ENCODE assay signal across 20 cellular contexts in genomic region chr2:28991021-28991420, GRCh38. TPM values are rescaled to one million over a fixed set of nuclear protein-coding genes. Genes with fewer than 3 reads are reported as not detected.
DNase-seq lines count a peak whose midpoint lies in the region; ATAC-seq and TF ChIP-seq lines count a peak whose summit lies in the region.
"Had no signal": no experiment of that assay in that cellular context is flagged by ENCODE, and none has a peak within 500 bp of the region (broad histone marks: within the 10 kb centered on the region; RNA-seq: fewer than 3 reads in every experiment).

No MANE protein-coding gene starts in this region.

- H3K18ac ChIP-seq in IMR-90 (ENCODE audit: low read depth, low read length), result peak overlapping the region; percentile 76; the same call in 1 of the 2 replicates

- peak overlapping the region; percentile 6 for H2BK5ac ChIP-seq in IMR-90 (ENCODE audit: low read depth, low read length, poor library complexity, severe bottlenecking)

- BruUV-seq in IMR-90 (replicated peaks; lab: Mats Ljungman, UMichigan), result no TSS peak

- peak overlapping the region; percentile 71 for H2BK120ac ChIP-seq in IMR-90 (ENCODE audit: low read depth, low read length)

- H3K9me1 ChIP-seq in IMR-90 (ENCODE audit: insufficient read depth, low read length), result peaks cover 6% of the 10 kb centered on the region; the same call in 1 of the 2 replicates

- H3K4me3 ChIP-seq in IMR-90 (ENCODE audit: insufficient read depth, low read depth, low read length) (no peak overlapping the region), left lung (no peak overlapping the region), thyroid gland (replicated peaks in 1 of 3) (no peak overlapping the region), SK-N-SH (ENCODE audit: low read depth in 2 of 2, low read length in 1 of 2) (no peak overlapping the region)
- H3K4me3 ChIP-seq: skin epidermis, vagina had no signal

- peak overlapping the region; percentile 1 to 28; a peak in 2 of 4 replicates for H4K8ac ChIP-seq in IMR-90 (ENCODE audit: low read depth in 2 of 2, low read length in 2 of 2)

- TF ChIP-seq RAD21 in IMR-90 (IDR thresholded peaks at IDR 0.05; ENCODE audit: low read length) (no peak), SK-N-SH (IDR thresholded peaks at IDR 0.05; ENCODE audit: low read length) (no peak)

- in situ Hi-C loops in IMR-90 (cut with MboI; ENCODE audit: low sequenced_read_pairs), result no loop called here

- peak overlapping the region; percentile 1; the same call in 1 of the 2 replicates for H2AK5ac ChIP-seq in IMR-90 (ENCODE audit: low read depth, low read length)

- H3K4me1 ChIP-seq in IMR-90 (ENCODE audit: control insufficient read depth, insufficient read depth, low read length) (peaks cover 18% of the 10 kb centered on the region), left lung (peaks cover 0 to 4% of the 10 kb centered on the region in 2 donors), thyroid gland (peaks cover 8 to 21% of the 10 kb centered on the region in 2 donors), SK-N-SH (ENCODE audit: control insufficient read depth in 1 of 2, insufficient read depth in 2 of 2, low read depth in 1 of 2, low read length in 1 of 2) (peaks cover 0 to 18% of the 10 kb centered on the region in 2 experiments; a peak in 1 of 4 replicates)

- H3K9me2 ChIP-seq in SK-N-SH, result no peaks in the 10 kb centered on the region

- peak overlapping the region; percentile 2; the same call in 1 of the 2 replicates for H3K4me2 ChIP-seq in IMR-90 (ENCODE audit: low read depth, low read length)
- no peak overlapping the region for H3K4me2 ChIP-seq in SK-N-SH

- H3K27me3 ChIP-seq in IMR-90 (ENCODE audit: control insufficient read depth, insufficient read depth, low read length) (peaks cover 2% of the 10 kb centered on the region), left lung (no peaks in the 10 kb centered on the region), thyroid gland (no peaks in the 10 kb centered on the region), SK-N-SH (ENCODE audit: insufficient read depth) (no peaks in the 10 kb centered on the region; the same call in 1 of the 2 replicates)
- H3K27me3 ChIP-seq: neutrophil, vagina had no signal

- H3K36me3 Mint-ChIP-seq in stimulated activated naive B cell treated with anti-CD40 and anti-IgM and Interleukin-4, amounts not matched to agents 10 μg/mL and 1 μg/mL and 100 μg/mL, for 72 hours, result no peaks in the 10 kb centered on the region
- H3K36me3 Mint-ChIP-seq: activated naive CD8-positive, alpha-beta T cell; CD4-positive, alpha-beta memory T cell had no signal

- TF ChIP-seq POLR2A in IMR-90 (IDR thresholded peaks at IDR 0.05; ENCODE audit: low read depth, low read length) (no peak), thyroid gland (IDR thresholded peaks at IDR 0.05) (no peak)

- H3K14ac ChIP-seq in IMR-90 (replicated peaks; ENCODE audit: low read depth, low read length), result no peak overlapping the region

- no peak overlapping the region for H3K27ac Mint-ChIP-seq in stimulated activated naive B cell treated with anti-CD40 and anti-IgM and Interleukin-4, amounts not matched to agents 10 μg/mL and 1 μg/mL and 100 μg/mL, for 72 hours
- H3K27ac Mint-ChIP-seq: activated naive CD8-positive, alpha-beta T cell; T-helper 2 cell treated with Interferon-gamma antibody and Interleukin-4, amounts not matched to agents 5 μg/mL and 100 μg/mL, for 36 hours had no signal

- H4K91ac ChIP-seq in IMR-90 (ENCODE audit: insufficient read depth, low read depth, low read length), result peak overlapping the region; percentile 41; the same call in 1 of the 2 replicates

- dilution Hi-C loops in IMR-90 (cut with HindIII; ENCODE audit: low sequenced_read_pairs, unreplicated experiment), result no loop called here

- H3K4me1 Mint-ChIP-seq in stimulated activated naive B cell treated with anti-CD40 and anti-IgM and Interleukin-4, amounts not matched to agents 10 μg/mL and 1 μg/mL and 100 μg/mL, for 72 hours, result no peaks in the 10 kb centered on the region
- H3K4me1 Mint-ChIP-seq: CD4-positive, alpha-beta memory T cell had no signal

- H3K9me3 Mint-ChIP-seq in stimulated activated naive B cell treated with anti-CD40 and anti-IgM and Interleukin-4, amounts not matched to agents 10 μg/mL and 1 μg/mL and 100 μg/mL, for 72 hours, result no peaks in the 10 kb centered on the region
- H3K9me3 Mint-ChIP-seq: CD4-positive, alpha-beta memory T cell; T-helper 2 cell treated with Interferon-gamma antibody and Interleukin-4, amounts not matched to agents 5 μg/mL and 100 μg/mL, for 36 hours had no signal

- no peaks in the 10 kb centered on the region for H4K20me1 ChIP-seq in IMR-90 (ENCODE audit: insufficient read depth, low read length)
- H4K20me1 ChIP-seq in SK-N-SH (ENCODE audit: insufficient read depth), result no peaks in the 10 kb centered on the region

- peak; percentile 85 for ATAC-seq in IMR-90 (ENCODE audit: low read depth)
- ATAC-seq in left lung, result peak; percentile 18
- no peak for ATAC-seq in stimulated activated naive B cell treated with anti-CD40 and anti-IgM and Interleukin-4, amounts not matched to agents 10 μg/mL and 1 μg/mL and 100 μg/mL, for 72 hours (replicated peaks)
- no peak for ATAC-seq in GM19324 (IDR thresholded peaks at IDR 0.05; ENCODE audit: low FRiP score, unreplicated experiment)
- ATAC-seq: HCT116 had no signal

- no peak overlapping the region for H2AK9ac ChIP-seq in IMR-90 (replicated peaks; ENCODE audit: low read depth, low read length, poor library complexity)

- H2AFZ ChIP-seq in IMR-90 (replicated peaks; ENCODE audit: low read length, poor library complexity), result peak overlapping the region; percentile 60
- H2AFZ ChIP-seq in SK-N-SH (ENCODE audit: low read depth), result no peak overlapping the region

- POLR2A ChIA-PET in IMR-90 (lab: Charles Lee; ENCODE audit: unreplicated experiment) (no interaction called here), SK-N-SH (lab: Yijun Ruan, JAX) (no interaction called here)

- H3K79me2 ChIP-seq in SK-N-SH (ENCODE audit: insufficient read depth), result no peaks in the 10 kb centered on the region

- TF ChIP-seq EP300 in SK-N-SH (IDR thresholded peaks at IDR 0.05; ENCODE audit: borderline replicate concordance in 1 of 2, low read depth in 1 of 2, low read length in 1 of 2), result no peak

- no peak overlapping the region for H3K56ac ChIP-seq in IMR-90 (ENCODE audit: extremely low read depth, insufficient read depth, low read length)

- no peak overlapping the region for H2BK15ac ChIP-seq in IMR-90 (ENCODE audit: low read depth, low read length)

- H3K23ac ChIP-seq in IMR-90 (ENCODE audit: low read depth, low read length), result peak overlapping the region; percentile 8; the same call in 1 of the 2 replicates

- peak overlapping the region; percentile 21; the same call in 1 of the 2 replicates for H4K5ac ChIP-seq in IMR-90 (ENCODE audit: low read depth, low read length)

- H3F3A ChIP-seq in SK-N-SH (replicated peaks; ENCODE audit: insufficient read depth), result no peaks in the 10 kb centered on the region

- no peaks in the 10 kb centered on the region for H3K36me3 ChIP-seq in IMR-90 (ENCODE audit: control insufficient read depth, insufficient read depth, low read length)
- H3K36me3 ChIP-seq in left lung, result no peaks in the 10 kb centered on the region
- no peaks in the 10 kb centered on the region for H3K36me3 ChIP-seq in thyroid gland
- H3K36me3 ChIP-seq in SK-N-SH (replicated peaks in 1 of 2; ENCODE audit: control insufficient read depth in 1 of 2, insufficient read depth in 2 of 2, low read length in 1 of 2), result no peaks in the 10 kb centered on the region
- H3K36me3 ChIP-seq: neutrophil, vagina had no signal

- peak overlapping the region; percentile 68 for H3K4ac ChIP-seq in IMR-90 (ENCODE audit: low read depth, low read length)

- H3K27me3 Mint-ChIP-seq in stimulated activated naive B cell treated with anti-CD40 and anti-IgM and Interleukin-4, amounts not matched to agents 10 μg/mL and 1 μg/mL and 100 μg/mL, for 72 hours, result no peaks in the 10 kb centered on the region
- H3K27me3 Mint-ChIP-seq: activated naive CD8-positive, alpha-beta T cell; CD4-positive, alpha-beta memory T cell had no signal

- TF ChIP-seq CTCF in IMR-90 (conservative IDR thresholded peaks at IDR 0.05; ENCODE audit: low read depth, low read length), result no peak
- no peak for TF ChIP-seq CTCF in left lung (IDR thresholded peaks at IDR 0.05)
- no peak for TF ChIP-seq CTCF in thyroid gland (IDR thresholded peaks at IDR 0.05)
- TF ChIP-seq CTCF in SK-N-SH (IDR thresholded peaks at IDR 0.05), result no peak

- H3K9ac ChIP-seq in IMR-90 (ENCODE audit: low read depth, low read length), result no peak overlapping the region
- H3K9ac ChIP-seq in SK-N-SH, result no peak overlapping the region

- H3K4me3 Mint-ChIP-seq in stimulated activated naive B cell treated with anti-CD40 and anti-IgM and Interleukin-4, amounts not matched to agents 10 μg/mL and 1 μg/mL and 100 μg/mL, for 72 hours, result no peak overlapping the region
- H3K4me3 Mint-ChIP-seq: activated naive CD8-positive, alpha-beta T cell; CD4-positive, alpha-beta memory T cell; T-helper 2 cell treated with Interferon-gamma antibody and Interleukin-4, amounts not matched to agents 5 μg/mL and 100 μg/mL, for 36 hours had no signal

- CTCF ChIA-PET in IMR-90 (lab: Yijun Ruan, JAX) (no interaction called here), SK-N-SH (lab: Yijun Ruan, JAX) (no interaction called here)

- DNase-seq in IMR-90 (peak; percentile 78), dedifferentiated amniotic fluid mesenchymal stem cell (ENCODE audit: extremely low spot score) (peak; percentile 61), left lung (no peak), thyroid gland (peak; percentile 69), SK-N-SH (no peak)
- DNase-seq in stimulated activated naive B cell treated with anti-CD40 and anti-IgM and Interleukin-4, amounts not matched to agents 10 μg/mL and 1 μg/mL and 100 μg/mL, for 72 hours, result no peak
- DNase-seq: activated T-cell treated with anti-CD3 and anti-CD28 coated beads for 4 hours; CD4-positive, alpha-beta memory T cell; NCI-H1092; NCI-H2171 treated with DMSO at 0.1 percent for 48 hours; NK-92 treated with Interleukin-12 subunit alpha and Interleukin-12 subunit beta, amount 100 ng/mL, for 24 hours; SHP77; stimulated activated naive CD4-positive, alpha-beta T cell had no signal

- peak overlapping the region; percentile 46; the same call in 1 of the 2 replicates for H3K27ac ChIP-seq in IMR-90 (ENCODE audit: insufficient read depth, low read length)
- H3K27ac ChIP-seq in left lung, result no peak overlapping the region
- H3K27ac ChIP-seq in thyroid gland, result no peak overlapping the region
- no peak overlapping the region for H3K27ac ChIP-seq in SK-N-SH (ENCODE audit: low read depth in 2 of 2, low read length in 1 of 2)
- H3K27ac ChIP-seq: neutrophil, vagina had no signal

- H3K79me1 ChIP-seq in IMR-90 (ENCODE audit: low read depth in 1 of 2, low read length in 2 of 2), result no peaks in the 10 kb centered on the region

- no peaks in the 10 kb centered on the region for H3K9me3 ChIP-seq in IMR-90 (ENCODE audit: control insufficient read depth, insufficient read depth, low read length)
- H3K9me3 ChIP-seq in left lung, result no peaks in the 10 kb centered on the region
- H3K9me3 ChIP-seq in thyroid gland, result no peaks in the 10 kb centered on the region
- H3K9me3 ChIP-seq in SK-N-SH, result no peaks in the 10 kb centered on the region
- H3K9me3 ChIP-seq: neutrophil, vagina had no signal

- intact Hi-C loops in IMR-90 (cut with micrococcal nuclease), result no loop called here
- intact Hi-C loops in left lung (cut with DNase I), result no loop called here
- intact Hi-C loops in thyroid gland (cut with DNase I), result no loop called here

- peak overlapping the region; percentile 79; the same call in 1 of the 2 replicates for H2BK20ac ChIP-seq in IMR-90 (ENCODE audit: low read depth, low read length)

- WGBS in IMR-90 (ENCODE audit: extremely low coverage in 2 of 2, insufficient read length in 1 of 2), 2 experiments, result no CpG with 5 or more reads among the region's 4 CpGs
- 22 to 38% methylated on average over 3 to 4 of the region's 4 CpGs for WGBS in thyroid gland, 2 donors
- 58% methylated on average over 4 of the region's 4 CpGs for WGBS in SK-N-SH (ENCODE audit: low lambda C conversion rate)

RNA-seq across cellular contexts. Expression of gene TOGARAM2, which starts 9.9 kb away (rescaled TPM):
- total RNA-seq in IMR-90 (2012; rRNA removed) (under 0.01 and 0.28 TPM in 2 replicates), left lung (1 to 10 TPM; 1.5 to 7.3 TPM), thyroid gland (under 1 TPM; under 0.01 to 0.78 (median 0.35) TPM)
- polyA plus RNA-seq in IMR-90 (2012; rRNA removed) (0.32 and 0.38 TPM in 2 replicates), SK-N-SH (2012; rRNA removed) (0.10 and 0.69 TPM in 2 replicates)
- 0.21 and 0.29 TPM in 2 replicates for polyA plus RNA-seq in IMR-90 (2012; cell fraction: cytosol; rRNA removed)
- 2.2 and 2.7 TPM in 2 replicates for polyA plus RNA-seq in IMR-90 (2012; cell fraction: nucleus; rRNA removed; ENCODE audit: low replicate concordance)
- polyA plus RNA-seq in SK-N-SH (2012; cell fraction: cytosol; rRNA removed), result 0.06 and 0.13 TPM in 2 replicates
- polyA plus RNA-seq in SK-N-SH (2012; cell fraction: nucleus; rRNA removed), result 1.1 and 2.5 TPM in 2 replicates

Comparison
In these comparisons a context has a peak if more than half of its experiments do, and no peak if none do; other contexts are left out.
1. ATAC-seq: peak in IMR-90 (single experiment) and left lung (single experiment); none in stimulated activated naive B cell treated with anti-CD40 and anti-IgM and Interleukin-4, amounts not matched to agents 10 μg/mL and 1 μg/mL and 100 μg/mL, for 72 hours (0 of 2) and GM19324 (single experiment).
2. DNase-seq: peak in IMR-90 (single experiment), dedifferentiated amniotic fluid mesenchymal stem cell (single experiment) and thyroid gland (2 of 2); none in left lung (0 of 2), stimulated activated naive B cell treated with anti-CD40 and anti-IgM and Interleukin-4, amounts not matched to agents 10 μg/mL and 1 μg/mL and 100 μg/mL, for 72 hours (single experiment) and SK-N-SH (single experiment).